ENCODE assay signal across 11 cellular contexts in genomic region chr6:96304997-96305396, GRCh38.
A peak's percentile ranks its signal among the peaks of the same experiment; 100 is the strongest.
DNase-seq lines count a peak whose midpoint lies in the region; ATAC-seq and TF ChIP-seq lines count a peak whose summit lies in the region.
"Had no signal": no experiment of that assay in that cellular context is flagged by ENCODE, and none has a peak within 500 bp of the region (broad histone marks: within the 10 kb centered on the region; RNA-seq: fewer than 3 reads in every experiment).

No MANE protein-coding gene starts in this region.

- peaks cover 30% of the 10 kb centered on the region for H3K4me1 Mint-ChIP-seq in Calu3 (ENCODE audit: low read depth, unreplicated experiment)

- no peaks in the 10 kb centered on the region for H4K20me1 ChIP-seq in hepatocyte (ENCODE audit: insufficient read depth, poor library complexity, severe bottlenecking)

- no peak overlapping the region for H3K4me3 ChIP-seq in hepatocyte

- DNase-seq in Calu3 (no peak), OCI-M2 (lab: John Stamatoyannopoulos, UW; ENCODE audit: unreplicated experiment) (no peak), hepatocyte (ENCODE audit: low spot score) (no peak), midbrain (lab: John Stamatoyannopoulos, UW) (no peak), HuH-7.5 (ENCODE audit: low spot score) (no peak)
- DNase-seq: activated CD4-positive, alpha-beta T cell treated with anti-CD3 and anti-CD28 coated beads for 4 hours; aorta had no signal

- WGBS in hepatocyte (ENCODE audit: low lambda C conversion rate, missing lambda C conversion rate), result 59% methylated on average over 2 of the region's 2 CpGs

- H3K4me2 ChIP-seq in hepatocyte, result no peak overlapping the region

- H3K9me3 Mint-ChIP-seq in Calu3 (ENCODE audit: low read depth, unreplicated experiment), result peaks cover 5% of the 10 kb centered on the region

- intact Hi-C loops in Calu3 (cut with micrococcal nuclease; ENCODE audit: unreplicated experiment), result loop anchor here (5.0 kb wide), 1 partner anchor 108 kb away; no protein-coding TSS in a partner anchor

- H2AFZ ChIP-seq in hepatocyte, result no peak overlapping the region
- H2AFZ ChIP-seq: parathyroid adenoma had no signal

- H3K36me3 ChIP-seq in hepatocyte (replicated peaks; ENCODE audit: insufficient read depth, low read depth), result no peaks in the 10 kb centered on the region

- CTCF ChIA-PET in Calu3 (lab: Charles Lee), result no interaction called here

- H3K79me2 ChIP-seq in hepatocyte, result no peaks in the 10 kb centered on the region
- H3K79me2 ChIP-seq: parathyroid adenoma had no signal

- no peak for TF ChIP-seq CTCF in Calu3 (IDR thresholded peaks at IDR 0.05; ENCODE audit: unreplicated experiment)
- no peak for TF ChIP-seq CTCF in hepatocyte (IDR thresholded peaks at IDR 0.05; ENCODE audit: poor library complexity)

- no peaks in the 10 kb centered on the region for H3K27me3 Mint-ChIP-seq in Calu3 (ENCODE audit: unreplicated experiment)

- H3K36me3 Mint-ChIP-seq in Calu3 (ENCODE audit: insufficient read depth, unreplicated experiment), result no peaks in the 10 kb centered on the region

- no peaks in the 10 kb centered on the region for H3K9me3 ChIP-seq in hepatocyte (ENCODE audit: low read depth)

- H3K27me3 ChIP-seq in hepatocyte, result no peaks in the 10 kb centered on the region

- no peaks in the 10 kb centered on the region for H3K9me2 ChIP-seq in hepatocyte (replicated peaks; ENCODE audit: insufficient read depth)

- H3K4me3 Mint-ChIP-seq in Calu3 (ENCODE audit: low read depth, unreplicated experiment), result peak overlapping the region; percentile 3

- H3K27ac ChIP-seq in hepatocyte, result no peak overlapping the region
- H3K27ac ChIP-seq: parathyroid adenoma had no signal

- H3K27ac Mint-ChIP-seq in Calu3 (ENCODE audit: unreplicated experiment), result peak overlapping the region; percentile 33

- BruUV-seq in Calu3 (replicated peaks; lab: Mats Ljungman, UMichigan), result no TSS peak

- ATAC-seq in GM18870 (IDR thresholded peaks at IDR 0.05; ENCODE audit: unreplicated experiment), result peak; percentile 99
- ATAC-seq in HG02588 (IDR thresholded peaks at IDR 0.05; ENCODE audit: unreplicated experiment), result peak; percentile 96
- ATAC-seq in HG03442 (IDR thresholded peaks at IDR 0.05; ENCODE audit: unreplicated experiment), result peak; percentile 98

- H3K4me1 ChIP-seq in hepatocyte (ENCODE audit: insufficient read depth), result no peaks in the 10 kb centered on the region
- H3K4me1 ChIP-seq: parathyroid adenoma had no signal
